In the genomic region with DNA sequence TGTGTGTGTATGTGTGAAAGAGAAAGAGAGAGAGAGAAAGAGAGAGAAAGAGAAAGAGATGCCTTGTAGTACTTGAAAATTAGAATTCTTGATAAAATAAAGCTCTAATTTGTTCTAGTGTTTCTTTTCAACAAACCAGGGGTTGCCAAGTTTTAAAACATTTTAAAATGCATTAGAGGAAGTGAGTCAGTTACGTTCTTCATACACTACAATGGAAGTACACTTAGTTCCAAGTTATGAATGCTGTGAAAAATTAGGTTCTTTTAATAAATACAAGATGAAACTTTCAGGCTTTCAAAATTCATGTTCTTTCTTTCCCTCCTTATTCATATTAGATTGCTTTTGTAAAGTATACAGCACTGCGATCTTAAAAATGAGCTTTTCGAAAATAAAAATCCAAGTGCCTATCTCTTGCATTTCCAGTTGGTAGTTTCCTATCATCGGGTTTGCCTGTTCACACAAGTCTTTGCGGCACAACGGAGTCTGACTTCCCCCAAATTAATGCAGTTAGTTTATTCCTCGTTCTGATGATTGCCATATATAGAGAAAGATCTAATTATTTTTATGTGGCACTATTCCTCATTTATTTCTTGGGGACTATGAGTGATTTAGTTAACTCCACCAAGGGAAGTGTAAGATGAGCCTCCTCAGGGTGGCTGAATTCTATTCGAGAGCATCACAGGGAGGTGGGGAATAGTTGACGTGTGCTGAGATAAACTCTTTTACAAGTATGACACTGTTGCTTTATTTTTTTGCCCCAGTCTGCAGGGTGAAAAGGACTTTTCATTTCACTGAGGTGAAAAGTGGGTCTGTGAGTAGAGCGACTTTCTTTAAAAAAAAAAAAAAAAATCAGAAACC, we compare ENCODE assay signal across 11 cellular contexts.
DNase-seq lines count a peak whose midpoint lies in the region; ATAC-seq and TF ChIP-seq lines count a peak whose summit lies in the region.
"Had no signal": no experiment of that assay in that cellular context is flagged by ENCODE, and none has a peak within 500 bp of the region (broad histone marks: within the 10 kb centered on the region; RNA-seq: fewer than 3 reads in every experiment).

No MANE protein-coding gene starts in this region.

- H3K36me3 Mint-ChIP-seq in progenitor cell of endocrine pancreas (ENCODE audit: insufficient read depth) = no peaks in the 10 kb centered on the region
- H3K36me3 Mint-ChIP-seq: naive B cell had no signal

- H3K4me1 Mint-ChIP-seq in progenitor cell of endocrine pancreas (ENCODE audit: low read depth) = peaks cover 26% of the 10 kb centered on the region
- H3K4me1 Mint-ChIP-seq: naive B cell had no signal

- ATAC-seq in heart right ventricle = peak; percentile 40 to 82 (median 68)

- no peaks in the 10 kb centered on the region for H3K9me3 Mint-ChIP-seq in progenitor cell of endocrine pancreas (ENCODE audit: low read depth)
- H3K9me3 Mint-ChIP-seq: naive B cell; stimulated activated naive CD8-positive, alpha-beta T cell treated with anti-CD3 and anti-CD28 coated beads, Interleukin-15, Interleukin-2, amounts not matched to agents 100 ng/mL and 50 ng/mL, for 24 hours had no signal

- H3K36me3 ChIP-seq in ascending aorta (no peaks in the 10 kb centered on the region), heart right ventricle (no peaks in the 10 kb centered on the region)

- H3K27ac ChIP-seq in ascending aorta (peak overlapping the region; percentile 45 to 56), heart right ventricle (peak overlapping the region; percentile 16 to 80 (median 64))

- H3K27ac Mint-ChIP-seq in progenitor cell of endocrine pancreas = no peak overlapping the region
- H3K27ac Mint-ChIP-seq: naive B cell; stimulated activated naive CD8-positive, alpha-beta T cell treated with anti-CD3 and anti-CD28 coated beads, Interleukin-15, Interleukin-2, amounts not matched to agents 100 ng/mL and 50 ng/mL, for 24 hours had no signal

- no peaks in the 10 kb centered on the region for H3K27me3 ChIP-seq in ascending aorta
- H3K27me3 ChIP-seq in heart right ventricle = no peaks in the 10 kb centered on the region

- no peaks in the 10 kb centered on the region for H3K9me3 ChIP-seq in ascending aorta
- H3K9me3 ChIP-seq in heart right ventricle = no peaks in the 10 kb centered on the region

- H3K4me3 Mint-ChIP-seq in progenitor cell of endocrine pancreas (ENCODE audit: low read depth) = peak overlapping the region; percentile 32
- H3K4me3 Mint-ChIP-seq: naive B cell; stimulated activated naive CD8-positive, alpha-beta T cell treated with anti-CD3 and anti-CD28 coated beads, Interleukin-15, Interleukin-2, amounts not matched to agents 100 ng/mL and 50 ng/mL, for 24 hours had no signal

- intact Hi-C loops in ascending aorta (cut with DNase I) (loop anchor here (5.0 kb wide), 1 partner anchor 44 kb away; no protein-coding TSS in a partner anchor), heart right ventricle (cut with DNase I) (loop anchor here in 3 of 10 donors (5.0 to 10.0 kb wide), 3 partner anchors 66 to 144 kb away; no protein-coding TSS in a partner anchor)

- TF ChIP-seq CTCF in ascending aorta (IDR thresholded peaks at IDR 0.05) (no peak), heart right ventricle (IDR thresholded peaks at IDR 0.05) (no peak), progenitor cell of endocrine pancreas (IDR thresholded peaks at IDR 0.05; ENCODE audit: unreplicated experiment) (no peak)

- H3K4me1 ChIP-seq in ascending aorta (peaks cover 0 to 9% of the 10 kb centered on the region in 2 donors), heart right ventricle (peaks cover 0 to 52% (median 31%) of the 10 kb centered on the region in 9 donors)

- DNase-seq in EH (ENCODE audit: low read depth) (peak; percentile 69), ascending aorta (ENCODE audit: low spot score in 2 of 2) (no peak), heart right ventricle (peak in 1 of 2 donors; percentile 14), progenitor cell of endocrine pancreas (ENCODE audit: low spot score, unreplicated experiment) (no peak), NCI-H2029 (lab: John Stamatoyannopoulos, UW) (no peak), NCI-H2081 treated with DMSO at 0.1 percent for 48 hours (lab: John Stamatoyannopoulos, UW) (no peak), UCSD-AML1 (lab: John Stamatoyannopoulos, UW; ENCODE audit: unreplicated experiment) (no peak), HuH-7 (ENCODE audit: low spot score) (no peak)
- DNase-seq: Kasumi-1, naive B cell had no signal

- WGBS in heart right ventricle, 2 donors = 28 to 29% methylated on average over 10 of the region's 10 CpGs

- no peaks in the 10 kb centered on the region for H3K27me3 Mint-ChIP-seq in progenitor cell of endocrine pancreas

- H3K4me3 ChIP-seq in ascending aorta (peak overlapping the region; percentile 40 to 66), heart right ventricle (peak overlapping the region; percentile 0 to 56 (median 47))
